10 cellular contexts compared by ENCODE assay signal in the genomic region with DNA sequence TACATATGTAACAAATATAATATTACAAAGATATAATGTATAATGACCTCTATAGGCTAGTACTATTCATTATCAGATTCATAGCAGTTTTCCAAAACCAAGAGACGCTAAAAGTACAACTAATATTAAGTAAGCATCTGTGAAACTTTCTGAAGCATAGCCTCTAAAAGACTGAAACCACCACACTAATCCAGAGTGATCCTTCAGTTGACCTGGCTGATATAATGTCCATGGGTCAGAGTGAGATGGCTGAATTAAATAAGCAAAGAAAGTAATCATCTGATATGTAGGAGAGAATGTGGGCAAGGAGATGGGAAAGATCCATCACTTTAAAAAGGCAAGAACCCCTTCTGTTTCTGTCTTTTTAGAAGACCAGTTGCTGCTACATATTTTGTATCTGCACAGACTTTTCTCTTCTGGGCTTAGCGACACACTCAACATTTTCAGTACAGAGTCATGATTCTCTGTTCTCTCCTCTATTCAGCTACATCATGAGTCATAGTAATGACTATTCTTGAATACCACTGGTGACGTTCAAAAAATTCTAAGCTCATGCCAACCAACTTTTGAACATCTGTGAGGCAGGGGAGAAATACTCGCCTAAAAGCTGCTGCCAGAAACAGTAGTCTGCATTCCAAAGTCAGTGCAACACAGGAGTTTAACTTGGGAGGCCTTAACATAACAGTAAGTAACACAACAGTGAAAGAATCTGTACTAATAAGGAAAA.
DNase-seq lines count a peak whose midpoint lies in the region; ATAC-seq, FAIRE-seq and TF ChIP-seq lines count a peak whose summit lies in the region.
"Had no signal": no experiment of that assay in that cellular context is flagged by ENCODE, and none has a peak within 500 bp of the region (broad histone marks: within the 10 kb centered on the region; RNA-seq: fewer than 3 reads in every experiment).

No MANE protein-coding gene starts in this region.

- ATAC-seq in body of pancreas (peak; percentile 68), HG02623 (IDR thresholded peaks at IDR 0.05; ENCODE audit: unreplicated experiment) (no peak), HG03175 (IDR thresholded peaks at IDR 0.05; ENCODE audit: unreplicated experiment) (no peak), HG02938 (IDR thresholded peaks at IDR 0.05; ENCODE audit: unreplicated experiment) (no peak)

- H3K36me3 ChIP-seq in body of pancreas (replicated peaks in 1 of 2; ENCODE audit: insufficient read depth in 1 of 2, low read depth in 2 of 2) (no peaks in the 10 kb centered on the region), hepatocyte (replicated peaks; ENCODE audit: insufficient read depth, low read depth) (no peaks in the 10 kb centered on the region)

- intact Hi-C loops in body of pancreas (cut with DNase I): no loop called here

- H3K27ac ChIP-seq in body of pancreas: peak overlapping the region in 2 of 4 donors; percentile 0 to 7
- peak overlapping the region; percentile 18 for H3K27ac ChIP-seq in hepatocyte
- H3K27ac ChIP-seq: 22Rv1, SK-N-MC had no signal

- H4K20me1 ChIP-seq in hepatocyte (ENCODE audit: insufficient read depth, poor library complexity, severe bottlenecking): no peaks in the 10 kb centered on the region

- peaks cover 91% of the 10 kb centered on the region for H3K79me2 ChIP-seq in hepatocyte

- H3K4me3 ChIP-seq in body of pancreas (no peak overlapping the region), hepatocyte (no peak overlapping the region)
- H3K4me3 ChIP-seq: SK-N-MC had no signal

- H3K4me1 ChIP-seq in body of pancreas (peaks cover 13% of the 10 kb centered on the region), hepatocyte (ENCODE audit: insufficient read depth) (no peaks in the 10 kb centered on the region)

- no peak overlapping the region for H3K4me2 ChIP-seq in hepatocyte

- TF ChIP-seq CTCF in body of pancreas (IDR thresholded peaks at IDR 0.05) (no peak), hepatocyte (IDR thresholded peaks at IDR 0.05; ENCODE audit: poor library complexity) (no peak)

- H3K9me2 ChIP-seq in hepatocyte (replicated peaks; ENCODE audit: insufficient read depth): no peaks in the 10 kb centered on the region

- H3K9me3 ChIP-seq in body of pancreas (no peaks in the 10 kb centered on the region), hepatocyte (ENCODE audit: low read depth) (no peaks in the 10 kb centered on the region)

- H2AFZ ChIP-seq in hepatocyte: no peak overlapping the region

- 57 to 58% methylated on average over 4 of the region's 4 CpGs for WGBS in body of pancreas, 2 donors
- WGBS in hepatocyte (ENCODE audit: low lambda C conversion rate, missing lambda C conversion rate): 65% methylated on average over 4 of the region's 4 CpGs

- no peaks in the 10 kb centered on the region for H3K27me3 ChIP-seq in body of pancreas
- H3K27me3 ChIP-seq in hepatocyte: no peaks in the 10 kb centered on the region

- FAIRE-seq in urothelium cell line (lab: Jason Lieb, UNC): no peak

- TF ChIP-seq POLR2A in body of pancreas (IDR thresholded peaks at IDR 0.05): no peak

- DNase-seq in DMS 273 (lab: John Stamatoyannopoulos, UW; ENCODE audit: unreplicated experiment) (peak; percentile 34), DMS 273 treated with DMSO at 0.1 percent for 48 hours (lab: John Stamatoyannopoulos, UW) (no peak), body of pancreas (no peak), hepatocyte (ENCODE audit: low spot score) (peak; percentile 21), urothelium cell line (ENCODE audit: low spot score) (peak; percentile 80)

Comparison
In these comparisons a context has a peak if more than half of its experiments do, and no peak if none do; other contexts are left out.
1. DNase-seq: peak in DMS 273 (single experiment), hepatocyte (single experiment) and urothelium cell line (single experiment); none in DMS 273 treated with DMSO at 0.1 percent for 48 hours (single experiment) and body of pancreas (0 of 4).